ENCODE assay signal across 8 cellular contexts in genomic region chr17:67469208-67469980, GRCh38.
DNase-seq lines count a peak whose midpoint lies in the region; ATAC-seq, FAIRE-seq and TF ChIP-seq lines count a peak whose summit lies in the region.

No MANE protein-coding gene starts in this region.

- H3K4me3 ChIP-seq in IMR-90 (ENCODE audit: insufficient read depth, low read depth, low read length) (no peak overlapping the region), tibial artery (no peak overlapping the region)

- H2BK15ac ChIP-seq in IMR-90 (ENCODE audit: low read depth, low read length) = no peak overlapping the region

- FAIRE-seq in GM12891 (lab: Jason Lieb, UNC) = no peak

- TF ChIP-seq RAD21 in IMR-90 (IDR thresholded peaks at IDR 0.05; ENCODE audit: low read length) = no peak

- 69% methylated on average over 5 of the region's 13 CpGs; no CpG with 5 or more reads in 1 of the 2 experiments for WGBS in IMR-90 (ENCODE audit: extremely low coverage in 2 of 2, insufficient read length in 1 of 2), 2 experiments

- no peak overlapping the region for H2AK5ac ChIP-seq in IMR-90 (ENCODE audit: low read depth, low read length)

- H2BK120ac ChIP-seq in IMR-90 (ENCODE audit: low read depth, low read length) = no peak overlapping the region

- BruUV-seq in IMR-90 (replicated peaks; lab: Mats Ljungman, UMichigan) = no TSS peak

- H3K9ac ChIP-seq in IMR-90 (ENCODE audit: low read depth, low read length) = no peak overlapping the region

- no peaks in the 10 kb centered on the region for H3K9me1 ChIP-seq in IMR-90 (ENCODE audit: insufficient read depth, low read length)

- H4K20me1 ChIP-seq in IMR-90 (ENCODE audit: insufficient read depth, low read length) = no peaks in the 10 kb centered on the region

- H4K8ac ChIP-seq in IMR-90 (ENCODE audit: low read depth in 2 of 2, low read length in 2 of 2) = 0 out of 4 replicates have a peak overlapping the region, but pooled peaks of 1 of the 2 experiments have one; percentile 14

- no peak overlapping the region for H3K27ac ChIP-seq in IMR-90 (ENCODE audit: insufficient read depth, low read length)
- no peak overlapping the region for H3K27ac ChIP-seq in tibial artery

- intact Hi-C loops in IMR-90 (cut with micrococcal nuclease) (no loop called here), Right ventricle myocardium superior (cut with DNase I) (no loop called here), tibial artery (cut with DNase I; ENCODE audit: low total_unique reads) (no loop called here)

- no peak overlapping the region; the same call in 1 of the 2 replicates for H3K4me2 ChIP-seq in IMR-90 (ENCODE audit: low read depth, low read length)

- no peak overlapping the region for H4K5ac ChIP-seq in IMR-90 (ENCODE audit: low read depth, low read length)

- no peak overlapping the region for H2BK5ac ChIP-seq in IMR-90 (ENCODE audit: low read depth, low read length, poor library complexity, severe bottlenecking)

- no peak overlapping the region for H2BK20ac ChIP-seq in IMR-90 (ENCODE audit: low read depth, low read length)

- CTCF ChIA-PET in IMR-90 (lab: Yijun Ruan, JAX) = no interaction called here

- no peaks in the 10 kb centered on the region for H3K9me3 ChIP-seq in IMR-90 (ENCODE audit: control insufficient read depth, insufficient read depth, low read length)
- peaks cover 0 to 4% (median 0%) of the 10 kb centered on the region in 3 donors for H3K9me3 ChIP-seq in tibial artery

- DNase-seq in IMR-90 = peak; percentile 28
- DNase-seq in activated CD4-positive, alpha-beta T cell treated with anti-CD3 and anti-CD28 coated beads, Interleukin-2, amount 50 U/mL, for 1 hour = peak; percentile 50
- no peak for DNase-seq in Right ventricle myocardium superior
- DNase-seq in putamen (ENCODE audit: low spot score) = peak; percentile 75
- no peak for DNase-seq in tibial artery
- DNase-seq in GM12891 (ENCODE audit: insufficient read length, low spot score) = no peak
- no peak for DNase-seq in cerebellar nuclear complex (lab: John Stamatoyannopoulos, UW)

- no peak overlapping the region for H4K91ac ChIP-seq in IMR-90 (ENCODE audit: insufficient read depth, low read depth, low read length)

- H3K79me1 ChIP-seq in IMR-90 (ENCODE audit: low read depth in 1 of 2, low read length in 2 of 2) = peaks cover 0 to 12% of the 10 kb centered on the region in 2 experiments; a peak in 3 of 4 replicates

- H3K36me3 ChIP-seq in IMR-90 (ENCODE audit: control insufficient read depth, insufficient read depth, low read length) = no peaks in the 10 kb centered on the region
- no peaks in the 10 kb centered on the region for H3K36me3 ChIP-seq in tibial artery

- H2AK9ac ChIP-seq in IMR-90 (replicated peaks; ENCODE audit: low read depth, low read length, poor library complexity) = no peak overlapping the region

- TF ChIP-seq CTCF in IMR-90 (conservative IDR thresholded peaks at IDR 0.05; ENCODE audit: low read depth, low read length) = no peak
- no peak for TF ChIP-seq CTCF in tibial artery (IDR thresholded peaks at IDR 0.05)

- peak overlapping the region; percentile 73 for H2AFZ ChIP-seq in IMR-90 (replicated peaks; ENCODE audit: low read length, poor library complexity)

- H3K23ac ChIP-seq in IMR-90 (ENCODE audit: low read depth, low read length) = 0 out of 2 replicates have a peak overlapping the region, but pooled peaks have one; percentile 11

- no peak overlapping the region for H3K14ac ChIP-seq in IMR-90 (replicated peaks; ENCODE audit: low read depth, low read length)

- in situ Hi-C loops in IMR-90 (cut with MboI; ENCODE audit: low sequenced_read_pairs) = no loop called here

- no peak overlapping the region for H3K18ac ChIP-seq in IMR-90 (ENCODE audit: low read depth, low read length)

- H3K27me3 ChIP-seq in IMR-90 (ENCODE audit: control insufficient read depth, insufficient read depth, low read length) (no peaks in the 10 kb centered on the region), tibial artery (no peaks in the 10 kb centered on the region)

- H3K4me1 ChIP-seq in IMR-90 (ENCODE audit: control insufficient read depth, insufficient read depth, low read length) = no peaks in the 10 kb centered on the region; the same call in 1 of the 2 replicates
- peaks cover 0 to 2% (median 0%) of the 10 kb centered on the region in 4 donors for H3K4me1 ChIP-seq in tibial artery

- POLR2A ChIA-PET in IMR-90 (lab: Charles Lee; ENCODE audit: unreplicated experiment) = no interaction called here

- no peak overlapping the region for H3K56ac ChIP-seq in IMR-90 (ENCODE audit: extremely low read depth, insufficient read depth, low read length)

- no peak overlapping the region for H3K4ac ChIP-seq in IMR-90 (ENCODE audit: low read depth, low read length)

- dilution Hi-C loops in IMR-90 (cut with HindIII; ENCODE audit: low sequenced_read_pairs, unreplicated experiment) = no loop called here

- TF ChIP-seq POLR2A in IMR-90 (IDR thresholded peaks at IDR 0.05; ENCODE audit: low read depth, low read length) = no peak
- TF ChIP-seq POLR2A in GM12891 (IDR thresholded peaks at IDR 0.05; ENCODE audit: low read depth, low read length) = no peak

- ATAC-seq in IMR-90 (ENCODE audit: low read depth) = peak; percentile 37
- ATAC-seq in Right ventricle myocardium superior (ENCODE audit: poor library complexity) = peak; percentile 44
- no peak for ATAC-seq in GM21360 (IDR thresholded peaks at IDR 0.05; ENCODE audit: unreplicated experiment)

TF ChIP-seq in IMR-90, 13 proteins besides CTCF, POLR2A, EP300 and RAD21 (continues in another document):
- TF ChIP-seq, protein P1, sequence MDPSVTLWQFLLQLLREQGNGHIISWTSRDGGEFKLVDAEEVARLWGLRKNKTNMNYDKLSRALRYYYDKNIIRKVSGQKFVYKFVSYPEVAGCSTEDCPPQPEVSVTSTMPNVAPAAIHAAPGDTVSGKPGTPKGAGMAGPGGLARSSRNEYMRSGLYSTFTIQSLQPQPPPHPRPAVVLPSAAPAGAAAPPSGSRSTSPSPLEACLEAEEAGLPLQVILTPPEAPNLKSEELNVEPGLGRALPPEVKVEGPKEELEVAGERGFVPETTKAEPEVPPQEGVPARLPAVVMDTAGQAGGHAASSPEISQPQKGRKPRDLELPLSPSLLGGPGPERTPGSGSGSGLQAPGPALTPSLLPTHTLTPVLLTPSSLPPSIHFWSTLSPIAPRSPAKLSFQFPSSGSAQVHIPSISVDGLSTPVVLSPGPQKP (IDR thresholded peaks at IDR 0.05; ENCODE audit: borderline replicate concordance, low read depth, low read length) = no peak
- TF ChIP-seq RCOR1 (IDR thresholded peaks at IDR 0.05; ENCODE audit: insufficient replicate concordance, low read length) (no peak), FOS (IDR thresholded peaks at IDR 0.05; ENCODE audit: low read depth, low read length) (no peak), BHLHE40 (IDR thresholded peaks at IDR 0.05; ENCODE audit: low read depth, low read length) (no peak), RFX5 (IDR thresholded peaks at IDR 0.05; ENCODE audit: low read depth, low read length) (no peak), SMC3 (IDR thresholded peaks at IDR 0.05; ENCODE audit: low read depth, low read length) (no peak), CHD1 (IDR thresholded peaks at IDR 0.05; ENCODE audit: low read depth, low read length) (no peak), MXI1 (IDR thresholded peaks at IDR 0.05; ENCODE audit: borderline replicate concordance, low read depth, low read length) (no peak), NFE2L2 (IDR thresholded peaks at IDR 0.05; ENCODE audit: low read depth, low read length) (no peak), MAZ (IDR thresholded peaks at IDR 0.05; ENCODE audit: borderline replicate concordance, low read depth, low read length) (no peak)
- TF ChIP-seq, protein P2, sequence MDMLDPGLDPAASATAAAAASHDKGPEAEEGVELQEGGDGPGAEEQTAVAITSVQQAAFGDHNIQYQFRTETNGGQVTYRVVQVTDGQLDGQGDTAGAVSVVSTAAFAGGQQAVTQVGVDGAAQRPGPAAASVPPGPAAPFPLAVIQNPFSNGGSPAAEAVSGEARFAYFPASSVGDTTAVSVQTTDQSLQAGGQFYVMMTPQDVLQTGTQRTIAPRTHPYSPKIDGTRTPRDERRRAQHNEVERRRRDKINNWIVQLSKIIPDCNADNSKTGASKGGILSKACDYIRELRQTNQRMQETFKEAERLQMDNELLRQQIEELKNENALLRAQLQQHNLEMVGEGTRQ (IDR thresholded peaks at IDR 0.05; ENCODE audit: low read depth, low read length) = no peak

TF ChIP-seq in GM12891, 5 proteins besides CTCF, POLR2A, EP300 and RAD21:
- TF ChIP-seq PAX5 (IDR thresholded peaks at IDR 0.05; ENCODE audit: insufficient read depth, low read length, severe bottlenecking) = no peak
- TF ChIP-seq POLR2AphosphoS5 (IDR thresholded peaks at IDR 0.05; ENCODE audit: low read depth, low read length) = no peak
- no peak for TF ChIP-seq SPI1 (IDR thresholded peaks at IDR 0.05; ENCODE audit: low read depth, low read length)
- TF ChIP-seq POU2F2 (IDR thresholded peaks at IDR 0.05; ENCODE audit: low read depth, low read length) = no peak
- no peak for TF ChIP-seq TAF1 (IDR thresholded peaks at IDR 0.05; ENCODE audit: low read depth, low read length)

Comparison
In these comparisons a context has a peak if more than half of its experiments do, and no peak if none do; other contexts are left out.
1. DNase-seq: peak in IMR-90 (single experiment), activated CD4-positive, alpha-beta T cell treated with anti-CD3 and anti-CD28 coated beads, Interleukin-2, amount 50 U/mL, for 1 hour (single experiment) and putamen (single experiment); none in Right ventricle myocardium superior (single experiment), tibial artery (0 of 2), GM12891 (single experiment) and cerebellar nuclear complex (0 of 2).